ENCODE assay signal across 11 cellular contexts in the genomic region with DNA sequence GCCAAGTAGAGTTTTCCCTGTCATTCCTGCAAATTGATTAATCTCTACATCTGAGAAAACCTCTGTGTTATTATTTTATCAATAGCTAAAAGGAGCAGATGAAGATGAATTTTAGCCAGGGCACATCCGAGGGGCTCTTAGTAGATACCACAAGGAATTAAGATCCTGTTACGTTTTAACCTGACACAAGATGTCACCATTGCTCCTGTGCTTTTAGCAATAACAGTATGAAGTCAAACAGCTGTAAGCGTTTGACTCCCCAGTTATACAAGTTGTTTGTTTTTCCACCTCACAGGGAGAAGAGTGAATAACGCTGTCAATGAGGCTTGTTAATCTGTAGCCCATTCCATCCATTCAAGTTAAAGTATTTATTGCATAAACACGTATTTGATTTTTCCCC.
DNase-seq lines count a peak whose midpoint lies in the region; ATAC-seq, FAIRE-seq and TF ChIP-seq lines count a peak whose summit lies in the region.
"Had no signal": no experiment of that assay in that cellular context is flagged by ENCODE, and none has a peak within 500 bp of the region (broad histone marks: within the 10 kb centered on the region; RNA-seq: fewer than 3 reads in every experiment).

No MANE protein-coding gene starts in this region.

- no peaks in the 10 kb centered on the region for H3K23me2 ChIP-seq in H1 (ENCODE audit: low read depth, low read length)

- H3K9me3 ChIP-seq in left ventricle myocardium inferior (replicated peaks) (no peaks in the 10 kb centered on the region), right atrium auricular region (no peaks in the 10 kb centered on the region), H1 (ENCODE audit: insufficient read depth in 2 of 2, low read depth in 1 of 2, low read length in 1 of 2) (no peaks in the 10 kb centered on the region)
- no peaks in the 10 kb centered on the region for H3K9me3 ChIP-seq in CD8-positive, alpha-beta T cell (ENCODE audit: low read length)
- H3K9me3 ChIP-seq: gastrocnemius medialis had no signal

- no peak overlapping the region for H2BK12ac ChIP-seq in H1 (ENCODE audit: low read depth, low read length)

- no peaks in the 10 kb centered on the region for H3K27me3 ChIP-seq in left ventricle myocardium inferior (ENCODE audit: low read depth)
- no peaks in the 10 kb centered on the region for H3K27me3 ChIP-seq in right atrium auricular region
- no peaks in the 10 kb centered on the region for H3K27me3 ChIP-seq in H1 (replicated peaks in 1 of 4; ENCODE audit: control insufficient read depth in 3 of 4, extremely low read depth in 1 of 4, insufficient read depth in 3 of 4, low read length in 3 of 4)
- no peaks in the 10 kb centered on the region for H3K27me3 ChIP-seq in CD8-positive, alpha-beta T cell (ENCODE audit: insufficient read depth, low read length)
- H3K27me3 ChIP-seq: gastrocnemius medialis had no signal

- H3K36me3 Mint-ChIP-seq in CD8-positive, alpha-beta T cell: no peaks in the 10 kb centered on the region

- no peak overlapping the region for H4K8ac ChIP-seq in H1 (ENCODE audit: extremely low read depth, insufficient read depth, low read length)

- H3K27me3 Mint-ChIP-seq in CD8-positive, alpha-beta T cell (ENCODE audit: low read depth): peaks cover 17% of the 10 kb centered on the region
- H3K27me3 Mint-ChIP-seq: activated B cell treated with CpG ODN at 0.5 μM for 24 hours had no signal

- no peak overlapping the region for H2AK5ac ChIP-seq in H1 (ENCODE audit: low read depth, low read length)

- no peaks in the 10 kb centered on the region for H3K79me1 ChIP-seq in H1 (ENCODE audit: low read depth, low read length)

- H3K56ac ChIP-seq in H1 (replicated peaks; ENCODE audit: insufficient read length, low read depth, low read length): no peak overlapping the region

- no peak overlapping the region for H3K4me2 ChIP-seq in H1 (ENCODE audit: insufficient read depth in 1 of 2, low read depth in 2 of 2, low read length in 2 of 2)

- H2BK20ac ChIP-seq in H1 (ENCODE audit: low read length): no peak overlapping the region

- H4K20me1 ChIP-seq in H1 (replicated peaks in 1 of 2; ENCODE audit: control insufficient read depth in 1 of 2, insufficient read depth in 2 of 2, low read length in 2 of 2): no peaks in the 10 kb centered on the region

- H3K9ac ChIP-seq in H1 (replicated peaks in 1 of 4; ENCODE audit: extremely low read depth in 1 of 4, low read depth in 3 of 4, low read length in 3 of 4): no peak overlapping the region

- H3K27ac Mint-ChIP-seq in CD8-positive, alpha-beta T cell: no peak overlapping the region
- H3K27ac Mint-ChIP-seq: activated B cell treated with CpG ODN at 0.5 μM for 24 hours had no signal

- no peak for TF ChIP-seq EP300 in H1 (IDR thresholded peaks at IDR 0.05; ENCODE audit: borderline replicate concordance in 1 of 2, low read depth in 2 of 2, low read length in 2 of 2)

- WGBS in H1 (ENCODE audit: extremely low coverage in 1 of 2, insufficient coverage in 1 of 2, insufficient read length in 1 of 2, insufficient replicate concordance in 2 of 2, low coverage in 1 of 2, low lambda C conversion rate in 2 of 2, missing lambda C conversion rate in 1 of 2), 2 experiments: 15% methylated on average over 5 of the region's 5 CpGs; no CpG with 5 or more reads in 1 of the 2 experiments

- peak; percentile 97 for FAIRE-seq in H1 (lab: Jason Lieb, UNC)

- intact Hi-C loops in left ventricle myocardium inferior (cut with micrococcal nuclease): no loop called here
- intact Hi-C loops in CD8-positive, alpha-beta T cell (cut with DNase I, micrococcal nuclease): no loop called here

- DNase-seq in left ventricle myocardium inferior (no peak), right atrium auricular region (ENCODE audit: low spot score) (no peak), NCI-H345 treated with DMSO at 0.1 percent for 48 hours (lab: John Stamatoyannopoulos, UW; ENCODE audit: unreplicated experiment) (peak; percentile 54), H1 (ENCODE audit: low read depth in 1 of 2, low spot score in 2 of 2) (no peak), RPMI8226 (no peak)
- no peak for DNase-seq in activated T-cell treated with anti-CD3 and anti-CD28 coated beads, Interleukin-2, amount 50 U/mL, for 48 hours
- no peak for DNase-seq in CD8-positive, alpha-beta T cell
- no peak for DNase-seq in activated CD4-positive, CD25-positive, alpha-beta regulatory T cell (lab: John Stamatoyannopoulos, UW)
- DNase-seq: activated B cell treated with CpG ODN at 0.5 μM for 24 hours, DMS79, gastrocnemius medialis had no signal

- CTCF ChIA-PET in H1 (lab: Charles Lee; ENCODE audit: partially characterized antibody): interaction anchor here (0.8 to 4.1 kb wide), 24 partner anchors 12 to 741 kb away, joined by 3 to 23 read pairs (median 4); partner anchors contain the start of gene GRPR
- CTCF ChIA-PET in CD8-positive, alpha-beta T cell (lab: Charles Lee): no interaction called here

- no peak overlapping the region for H3K4me3 Mint-ChIP-seq in CD8-positive, alpha-beta T cell
- H3K4me3 Mint-ChIP-seq: activated B cell treated with CpG ODN at 0.5 μM for 24 hours had no signal

- H2BK15ac ChIP-seq in H1 (ENCODE audit: low read length): no peak overlapping the region

- H2BK120ac ChIP-seq in H1 (replicated peaks; ENCODE audit: low read depth, low read length): no peak overlapping the region

- H2BK5ac ChIP-seq in H1 (ENCODE audit: low read depth, low read length): peak overlapping the region; percentile 78; the same call in 1 of the 2 replicates

- no peak for TF ChIP-seq POLR2A in H1 (IDR thresholded peaks at IDR 0.05; ENCODE audit: control extremely low read depth in 1 of 2, low read depth in 2 of 2, low read length in 2 of 2)

- H2AFZ ChIP-seq in H1 (ENCODE audit: low read length): 0 out of 2 replicates have a peak overlapping the region, but pooled peaks have one; percentile 3

- H3K9me3 Mint-ChIP-seq in CD8-positive, alpha-beta T cell: no peaks in the 10 kb centered on the region
- H3K9me3 Mint-ChIP-seq: activated B cell treated with CpG ODN at 0.5 μM for 24 hours had no signal

- H3K4me3 ChIP-seq in left ventricle myocardium inferior: no peak overlapping the region
- no peak overlapping the region for H3K4me3 ChIP-seq in right atrium auricular region
- no peak overlapping the region for H3K4me3 ChIP-seq in H1 (ENCODE audit: extremely low read depth in 1 of 4, insufficient read depth in 2 of 4, low read depth in 3 of 4, low read length in 4 of 4)
- H3K4me3 ChIP-seq in CD8-positive, alpha-beta T cell (ENCODE audit: low read depth, low read length): no peak overlapping the region
- H3K4me3 ChIP-seq: gastrocnemius medialis had no signal

- H3K79me2 ChIP-seq in H1 (ENCODE audit: control insufficient read depth in 1 of 2, insufficient read depth in 2 of 2, low read length in 2 of 2): no peaks in the 10 kb centered on the region

- ATAC-seq in CD8-positive, alpha-beta T cell: no peak
- ATAC-seq: gastrocnemius medialis had no signal

- TF ChIP-seq CTCF in left ventricle myocardium inferior (IDR thresholded peaks at IDR 0.05; ENCODE audit: borderline replicate concordance) (peak; percentile 39), right atrium auricular region (IDR thresholded peaks at IDR 0.05) (peak in 1 of 2 donors; percentile 36), H1 (IDR thresholded peaks at IDR 0.05; ENCODE audit: control extremely low read depth in 1 of 3, insufficient read depth in 1 of 3, low read depth in 1 of 3, low read length in 3 of 3) (peak in 2 of 3 experiments; percentile 42 to 46; a peak in 2 of 4 replicates)
- TF ChIP-seq CTCF in CD8-positive, alpha-beta T cell (IDR thresholded peaks at IDR 0.05): no peak

- TF ChIP-seq RAD21 in H1 (IDR thresholded peaks at IDR 0.05 in 1 of 2, conservative IDR thresholded peaks at IDR 0.05 in 1 of 2; ENCODE audit: low read depth in 2 of 2, low read length in 2 of 2): peak; percentile 83 to 87

- H3K36me3 ChIP-seq in left ventricle myocardium inferior (no peaks in the 10 kb centered on the region), right atrium auricular region (no peaks in the 10 kb centered on the region), H1 (ENCODE audit: control insufficient read depth in 2 of 4, insufficient read depth in 4 of 4, low read length in 3 of 4) (no peaks in the 10 kb centered on the region)
- H3K36me3 ChIP-seq in CD8-positive, alpha-beta T cell (ENCODE audit: insufficient read depth, low read length): no peaks in the 10 kb centered on the region
- H3K36me3 ChIP-seq: gastrocnemius medialis had no signal

- no peak overlapping the region for H3K4ac ChIP-seq in H1 (replicated peaks; ENCODE audit: insufficient read length, low read depth, low read length)

- H3K27ac ChIP-seq in left ventricle myocardium inferior (replicated peaks) (no peak overlapping the region), right atrium auricular region (no peak overlapping the region), H1 (ENCODE audit: low read depth, low read length) (no peak overlapping the region)
- no peak overlapping the region for H3K27ac ChIP-seq in CD8-positive, alpha-beta T cell (ENCODE audit: low read depth, low read length)
- H3K27ac ChIP-seq: gastrocnemius medialis had no signal

- no peak overlapping the region; the same call in 1 of the 2 replicates for H3K18ac ChIP-seq in H1 (ENCODE audit: extremely low read depth, low read length)

- no peak overlapping the region for H3K14ac ChIP-seq in H1 (ENCODE audit: insufficient read length)

- POLR2A ChIA-PET in H1 (lab: Charles Lee; ENCODE audit: partially characterized antibody): interaction anchor here (1.1 kb wide), 1 partner anchor 190 kb away, joined by 3 read pairs; no protein-coding TSS in a partner anchor
- POLR2A ChIA-PET in CD8-positive, alpha-beta T cell (lab: Charles Lee): no interaction called here

- no peaks in the 10 kb centered on the region for H3K4me1 Mint-ChIP-seq in CD8-positive, alpha-beta T cell (ENCODE audit: low read depth)

- H3K4me1 ChIP-seq in left ventricle myocardium inferior (peaks cover 7% of the 10 kb centered on the region), right atrium auricular region (no peaks in the 10 kb centered on the region), H1 (replicated peaks in 1 of 4; ENCODE audit: control insufficient read depth in 3 of 4, insufficient read depth in 4 of 4, low read length in 3 of 4) (peaks cover 0 to 6% (median 0%) of the 10 kb centered on the region in 4 experiments; a peak in 1 of 7 replicates)
- no peaks in the 10 kb centered on the region for H3K4me1 ChIP-seq in CD8-positive, alpha-beta T cell (ENCODE audit: insufficient read depth, low read length)
- H3K4me1 ChIP-seq: gastrocnemius medialis had no signal

- H4K5ac ChIP-seq in H1 (ENCODE audit: insufficient read length, low read depth, low read length): no peak overlapping the region

- H4K91ac ChIP-seq in H1 (replicated peaks; ENCODE audit: insufficient read length, low read length): no peak overlapping the region

- no peak overlapping the region for H3K23ac ChIP-seq in H1 (ENCODE audit: insufficient read length)

TF ChIP-seq in H1, 55 proteins besides CTCF, POLR2A, EP300 and RAD21:
- TF ChIP-seq EGR1 (IDR thresholded peaks at IDR 0.05; ENCODE audit: borderline replicate concordance, low read depth, low read length): no peak
- peak in 1 of 2 experiments; percentile 68; a peak in 2 of 4 replicates for TF ChIP-seq SIN3A (conservative IDR thresholded peaks at IDR 0.05 in 1 of 2, IDR thresholded peaks at IDR 0.05 in 1 of 2; ENCODE audit: low read depth in 1 of 2, low read length in 2 of 2)
